In the genomic region with DNA sequence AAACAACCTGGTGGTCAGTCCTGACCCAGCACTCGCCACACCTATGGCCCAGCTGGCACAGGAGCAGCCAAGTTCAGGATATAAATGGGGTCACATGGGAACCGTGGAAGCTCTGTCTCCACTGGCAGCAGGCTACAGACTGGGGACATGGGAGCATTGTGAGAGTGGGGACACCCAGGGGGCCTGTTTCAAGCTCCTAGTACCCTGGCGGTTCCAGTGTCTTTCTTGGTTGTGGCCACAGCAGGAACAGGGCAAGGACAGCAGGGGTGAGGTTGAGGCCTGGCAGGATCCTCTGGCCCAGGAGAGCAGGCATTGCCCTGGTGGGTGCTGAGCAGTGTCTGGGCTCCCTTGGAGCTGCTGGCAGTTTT, we compare ENCODE assay signal across 8 cellular contexts. TPM values are rescaled to one million over a fixed set of nuclear protein-coding genes. Genes with fewer than 3 reads are reported as not detected.
DNase-seq lines count a peak whose midpoint lies in the region; ATAC-seq and TF ChIP-seq lines count a peak whose summit lies in the region.
"Had no signal": no experiment of that assay in that cellular context is flagged by ENCODE, and none has a peak within 500 bp of the region (broad histone marks: within the 10 kb centered on the region; RNA-seq: fewer than 3 reads in every experiment).

No MANE protein-coding gene starts in this region.

- no peaks in the 10 kb centered on the region for H3K9me3 Mint-ChIP-seq in HFFc6
- no peaks in the 10 kb centered on the region for H3K9me3 Mint-ChIP-seq in WTC11
- no peaks in the 10 kb centered on the region for H3K9me3 Mint-ChIP-seq in stimulated activated naive B cell treated with anti-CD40 and anti-IgM and Interleukin-4, amounts not matched to agents 10 μg/mL and 1 μg/mL and 100 μg/mL, for 72 hours

- no peak overlapping the region for H3K9ac ChIP-seq in iPS-18a (ENCODE audit: low read length)

- peaks cover 29% of the 10 kb centered on the region for H3K4me1 ChIP-seq in iPS-18a (ENCODE audit: control insufficient read depth, low read depth, low read length)

- H3K27me3 Mint-ChIP-seq in HFFc6 (ENCODE audit: insufficient read depth) (peaks cover 2% of the 10 kb centered on the region; the same call in 1 of the 2 replicates), WTC11 (ENCODE audit: low read depth) (peaks cover 26% of the 10 kb centered on the region)
- no peaks in the 10 kb centered on the region for H3K27me3 Mint-ChIP-seq in stimulated activated naive B cell treated with anti-CD40 and anti-IgM and Interleukin-4, amounts not matched to agents 10 μg/mL and 1 μg/mL and 100 μg/mL, for 72 hours

- ATAC-seq in WTC11, result no peak
- ATAC-seq in stimulated activated naive B cell treated with anti-CD40 and anti-IgM and Interleukin-4, amounts not matched to agents 10 μg/mL and 1 μg/mL and 100 μg/mL, for 72 hours (replicated peaks), result no peak
- no peak for ATAC-seq in HG02759 (IDR thresholded peaks at IDR 0.05; ENCODE audit: unreplicated experiment)

- H3K36me3 Mint-ChIP-seq in HFFc6 (ENCODE audit: low read depth) (no peaks in the 10 kb centered on the region), WTC11 (no peaks in the 10 kb centered on the region)
- peaks cover 47 to 65% of the 10 kb centered on the region in 2 donors for H3K36me3 Mint-ChIP-seq in stimulated activated naive B cell treated with anti-CD40 and anti-IgM and Interleukin-4, amounts not matched to agents 10 μg/mL and 1 μg/mL and 100 μg/mL, for 72 hours

- no peaks in the 10 kb centered on the region for H3K36me3 ChIP-seq in iPS-18a (ENCODE audit: control insufficient read depth, low read depth, low read length)

- H3K4me1 Mint-ChIP-seq in HFFc6 (ENCODE audit: low read depth), result peaks cover 67% of the 10 kb centered on the region
- H3K4me1 Mint-ChIP-seq in WTC11, result peaks cover 45% of the 10 kb centered on the region
- peaks cover 73 to 90% of the 10 kb centered on the region in 2 donors for H3K4me1 Mint-ChIP-seq in stimulated activated naive B cell treated with anti-CD40 and anti-IgM and Interleukin-4, amounts not matched to agents 10 μg/mL and 1 μg/mL and 100 μg/mL, for 72 hours

- peak overlapping the region; percentile 76 for H3K27ac Mint-ChIP-seq in HFFc6
- H3K27ac Mint-ChIP-seq in WTC11, result no peak overlapping the region
- H3K27ac Mint-ChIP-seq in stimulated activated naive B cell treated with anti-CD40 and anti-IgM and Interleukin-4, amounts not matched to agents 10 μg/mL and 1 μg/mL and 100 μg/mL, for 72 hours, result peak overlapping the region; percentile 97

- H3K4me3 Mint-ChIP-seq in HFFc6 (peak overlapping the region; percentile 95), WTC11 (peak overlapping the region; percentile 82; the same call in 1 of the 2 replicates)
- peak overlapping the region; percentile 98 for H3K4me3 Mint-ChIP-seq in stimulated activated naive B cell treated with anti-CD40 and anti-IgM and Interleukin-4, amounts not matched to agents 10 μg/mL and 1 μg/mL and 100 μg/mL, for 72 hours

- CTCF ChIA-PET in WTC11 (lab: Charles Lee), result interaction anchor here (0.9 to 14.8 kb wide), 11 partner anchors 9 to 166 kb away, joined by 3 to 360 read pairs (median 6); a partner anchor contains a TSS

- no peak for DNase-seq in HFFc6
- no peak for DNase-seq in WTC11 (ENCODE audit: low spot score)
- DNase-seq in stimulated activated naive B cell treated with anti-CD40 and anti-IgM and Interleukin-4, amounts not matched to agents 10 μg/mL and 1 μg/mL and 100 μg/mL, for 72 hours, result no peak
- DNase-seq in activated gamma-delta T cell (lab: John Stamatoyannopoulos, UW), result no peak
- no peak for DNase-seq in mesenteric fat pad (ENCODE audit: low spot score)
- DNase-seq: stimulated activated CD4-positive, alpha-beta T cell treated with anti-CD3 and anti-CD28 coated beads, Interleukin-1b, Interleukin-23, amount 100 ng/mL, for 48 hours had no signal

- peak overlapping the region; percentile 60 for H3K4me3 ChIP-seq in iPS-18a (ENCODE audit: low read length)

- POLR2A ChIA-PET in WTC11 (lab: Charles Lee), result interaction anchor here (0.9 kb wide), 1 partner anchor 23 kb away, joined by 3 read pairs; no protein-coding TSS in a partner anchor

- no peaks in the 10 kb centered on the region for H3K9me3 ChIP-seq in iPS-18a (ENCODE audit: control insufficient read depth, low read depth, low read length)

- no peak for TF ChIP-seq CTCF in HFFc6 (IDR thresholded peaks at IDR 0.05)
- TF ChIP-seq CTCF in WTC11 (IDR thresholded peaks at IDR 0.05), result no peak

- H3K27ac ChIP-seq in iPS-18a (ENCODE audit: low read length), result no peak overlapping the region

- peaks cover 18% of the 10 kb centered on the region for H3K27me3 ChIP-seq in iPS-18a (ENCODE audit: control insufficient read depth, insufficient read depth, low read length)

TF ChIP-seq in WTC11, 78 proteins besides CTCF, POLR2A, EP300 and RAD21:
- TF ChIP-seq MXD4 (CRISPR knock-in tag; IDR thresholded peaks at IDR 0.05; ENCODE audit: borderline replicate concordance) (no peak), GTF2I (CRISPR knock-in tag; conservative IDR thresholded peaks at IDR 0.05) (no peak)
- TF ChIP-seq, protein P1, sequence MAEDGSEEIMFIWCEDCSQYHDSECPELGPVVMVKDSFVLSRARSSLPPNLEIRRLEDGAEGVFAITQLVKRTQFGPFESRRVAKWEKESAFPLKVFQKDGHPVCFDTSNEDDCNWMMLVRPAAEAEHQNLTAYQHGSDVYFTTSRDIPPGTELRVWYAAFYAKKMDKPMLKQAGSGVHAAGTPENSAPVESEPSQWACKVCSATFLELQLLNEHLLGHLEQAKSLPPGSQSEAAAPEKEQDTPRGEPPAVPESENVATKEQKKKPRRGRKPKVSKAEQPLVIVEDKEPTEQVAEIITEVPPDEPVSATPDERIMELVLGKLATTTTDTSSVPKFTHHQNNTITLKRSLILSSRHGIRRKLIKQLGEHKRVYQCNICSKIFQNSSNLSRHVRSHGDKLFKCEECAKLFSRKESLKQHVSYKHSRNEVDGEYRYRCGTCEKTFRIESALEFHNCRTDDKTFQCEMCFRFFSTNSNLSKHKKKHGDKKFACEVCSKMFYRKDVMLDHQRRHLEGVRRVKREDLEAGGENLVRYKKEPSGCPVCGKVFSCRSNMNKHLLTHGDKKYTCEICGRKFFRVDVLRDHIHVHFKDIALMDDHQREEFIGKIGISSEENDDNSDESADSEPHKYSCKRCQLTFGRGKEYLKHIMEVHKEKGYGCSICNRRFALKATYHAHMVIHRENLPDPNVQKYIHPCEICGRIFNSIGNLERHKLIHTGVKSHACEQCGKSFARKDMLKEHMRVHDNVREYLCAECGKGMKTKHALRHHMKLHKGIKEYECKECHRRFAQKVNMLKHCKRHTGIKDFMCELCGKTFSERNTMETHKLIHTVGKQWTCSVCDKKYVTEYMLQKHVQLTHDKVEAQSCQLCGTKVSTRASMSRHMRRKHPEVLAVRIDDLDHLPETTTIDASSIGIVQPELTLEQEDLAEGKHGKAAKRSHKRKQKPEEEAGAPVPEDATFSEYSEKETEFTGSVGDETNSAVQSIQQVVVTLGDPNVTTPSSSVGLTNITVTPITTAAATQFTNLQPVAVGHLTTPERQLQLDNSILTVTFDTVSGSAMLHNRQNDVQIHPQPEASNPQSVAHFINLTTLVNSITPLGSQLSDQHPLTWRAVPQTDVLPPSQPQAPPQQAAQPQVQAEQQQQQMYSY (CRISPR knock-in tag; IDR thresholded peaks at IDR 0.05), result peak; percentile 21; the same call in 1 of the 2 replicates

RNA-seq across cellular contexts. Expression of a gene that starts 1.9 kb away (rescaled TPM):
- 10 to 100 TPM; 48.8 to 59.0 (median 53.3) TPM for total RNA-seq in HFFc6 (2021; fragmentation: NEBNext Ultra II Directional; extraction: Animal tissue kit (Norgen Biotek cat#: 25700))
- total RNA-seq in WTC11 (2021) (55.1 to 55.9 TPM (median 55.3 TPM) in 3 replicates), mesenteric fat pad (46.9 TPM)

RNA-seq across cellular contexts. Expression of a gene that starts 28.8 kb away (rescaled TPM):
- not detected for total RNA-seq in HFFc6 (2021; fragmentation: NEBNext Ultra II Directional; extraction: Animal tissue kit (Norgen Biotek cat#: 25700))
- total RNA-seq in WTC11 (2021), result not detected in 3 replicates
- total RNA-seq in mesenteric fat pad, result not detected

RNA-seq across cellular contexts. Expression of a gene that starts 35.1 kb away (rescaled TPM):
- not detected for total RNA-seq in HFFc6 (2021; fragmentation: NEBNext Ultra II Directional; extraction: Animal tissue kit (Norgen Biotek cat#: 25700))
- total RNA-seq in WTC11 (2021) (0.07 TPM in 1 of 3 replicates, not detected in the others), mesenteric fat pad (not detected)

RNA-seq across cellular contexts. Expression of a gene that starts 42.6 kb away (rescaled TPM):
- under 1 TPM in 1 of 6 experiments, not detected in 5; 0.09 TPM for total RNA-seq in HFFc6 (2021; fragmentation: NEBNext Ultra II Directional; extraction: Animal tissue kit (Norgen Biotek cat#: 25700))
- 0.09 to 0.21 TPM (median 0.09 TPM) in 3 replicates for total RNA-seq in WTC11 (2021)
- total RNA-seq in mesenteric fat pad, result not detected

RNA-seq across cellular contexts. Expression of a gene that starts 58.5 kb away (rescaled TPM):
- total RNA-seq in HFFc6 (2021; fragmentation: NEBNext Ultra II Directional; extraction: Animal tissue kit (Norgen Biotek cat#: 25700)), result not detected
- 0.21 to 0.26 TPM (median 0.23 TPM) in 3 replicates for total RNA-seq in WTC11 (2021)
- 65.0 TPM for total RNA-seq in mesenteric fat pad
